In the genomic region with DNA sequence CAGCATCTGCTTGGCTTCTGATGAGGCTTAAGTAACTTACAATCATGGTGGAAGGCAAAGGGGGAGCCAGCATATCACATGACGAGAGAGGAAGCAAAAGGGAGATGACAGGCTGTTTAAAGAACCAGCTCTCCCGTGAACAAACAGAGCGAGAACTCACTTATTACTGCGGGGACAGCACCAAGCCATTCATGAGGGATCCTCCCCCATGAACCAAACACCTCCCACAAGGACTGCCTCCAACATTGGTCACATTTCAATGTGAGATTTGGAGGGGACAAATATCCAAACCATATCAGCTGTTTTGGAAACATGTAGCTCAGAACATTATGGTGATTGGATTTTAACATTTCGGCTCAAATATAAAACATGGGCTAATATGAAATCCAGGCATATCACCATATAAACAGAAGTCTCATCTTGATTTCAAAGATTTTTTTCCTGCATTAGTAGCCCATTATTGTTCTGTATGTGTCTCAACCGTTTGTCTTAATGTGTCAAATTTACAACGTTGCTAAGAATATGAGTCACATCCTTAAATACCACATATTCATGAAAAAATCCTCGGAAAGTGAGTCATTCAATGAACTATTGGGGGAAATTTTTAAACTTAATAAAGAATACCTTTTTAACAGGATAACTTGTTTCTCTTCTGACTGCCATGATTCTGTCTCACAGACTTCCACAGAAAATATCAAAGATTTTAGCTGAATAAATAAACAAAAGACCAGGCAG, we compare ENCODE assay signal across 8 cellular contexts.
DNase-seq lines count a peak whose midpoint lies in the region; ATAC-seq and TF ChIP-seq lines count a peak whose summit lies in the region.

No MANE protein-coding gene starts in this region.

- peak overlapping the region; percentile 65 for H3K4me2 ChIP-seq in HCT116 (ENCODE audit: low read length)

- TF ChIP-seq CTCF in HCT116 (IDR thresholded peaks at IDR 0.05 in 2 of 3, conservative IDR thresholded peaks at IDR 0.05 in 1 of 3; ENCODE audit: borderline replicate concordance in 1 of 3, insufficient read depth in 1 of 3, low read depth in 2 of 3, low read length in 2 of 3): no peak

- no peak for TF ChIP-seq RAD21 in HCT116 (IDR thresholded peaks at IDR 0.05; ENCODE audit: low read depth)

- POLR2A ChIA-PET in HCT116 (lab: Charles Lee): no interaction called here

- H3K27ac ChIP-seq in HCT116 (ENCODE audit: low read depth, low read length): no peak overlapping the region; the same call in 1 of the 2 replicates

- no peaks in the 10 kb centered on the region for H3K9me2 ChIP-seq in HCT116 (ENCODE audit: insufficient read depth)

- CTCF ChIA-PET in HCT116 (lab: Charles Lee): no interaction called here

- DNase-seq in GM03348 (ENCODE audit: low spot score) (peak; percentile 55), HCT116 (ENCODE audit: low read depth, low spot score) (peak; percentile 35), OCI-M1 (lab: John Stamatoyannopoulos, UW) (peak; percentile 50), glomerular visceral epithelial cell (ENCODE audit: extremely low spot score) (peak; percentile 77), NCI-H345 (lab: John Stamatoyannopoulos, UW) (no peak), HuH-7.5 (ENCODE audit: low spot score) (no peak), NCI-H526 treated with DMSO at 0.1 percent for 48 hours (lab: John Stamatoyannopoulos, UW) (no peak)

- RAD21 ChIA-PET in HCT116 (lab: Charles Lee; ENCODE audit: low non-redundant PET in 1 of 2, low total read pairs in 2 of 2, uncharacterized antibody in 2 of 2, unreplicated experiment in 2 of 2): no interaction called here

- no peak for TF ChIP-seq POLR2A in HCT116 (IDR thresholded peaks at IDR 0.05; ENCODE audit: borderline replicate concordance, extremely low read depth, insufficient read depth, insufficient read length)

- peaks cover 28 to 40% of the 10 kb centered on the region in 2 experiments for H3K4me1 ChIP-seq in HCT116 (ENCODE audit: control insufficient read depth in 1 of 2, insufficient read depth in 2 of 2, low read length in 2 of 2)

- peak; percentile 71 for ATAC-seq in HCT116
- ATAC-seq in GM19397 (IDR thresholded peaks at IDR 0.05; ENCODE audit: unreplicated experiment): no peak

- H2AFZ ChIP-seq in HCT116 (ENCODE audit: low read depth, low read length, poor library complexity, severe bottlenecking): peak overlapping the region; percentile 81

- H3K79me2 ChIP-seq in HCT116 (ENCODE audit: insufficient read depth, low read length): no peaks in the 10 kb centered on the region

- peak overlapping the region in 1 of 2 experiments; percentile 8; a peak in 2 of 4 replicates for H3K4me3 ChIP-seq in HCT116 (replicated peaks in 1 of 2; ENCODE audit: low read depth in 1 of 2, low read length in 2 of 2)

- BruUV-seq in HCT116 (replicated peaks; lab: Mats Ljungman, UMichigan): no TSS peak

- H4K20me1 ChIP-seq in HCT116 (ENCODE audit: insufficient read depth): no peaks in the 10 kb centered on the region

- no peaks in the 10 kb centered on the region for H3K27me3 ChIP-seq in HCT116 (ENCODE audit: insufficient read depth, low read length)

- H3K36me3 ChIP-seq in HCT116 (ENCODE audit: control insufficient read depth in 1 of 2, insufficient read depth in 2 of 2, low read length in 2 of 2): no peaks in the 10 kb centered on the region

- intact Hi-C loops in HCT116 (cut with micrococcal nuclease): loop anchor here (10.0 kb wide), 1 partner anchor 536 kb away; no protein-coding TSS in a partner anchor

- H3K9ac ChIP-seq in HCT116 (ENCODE audit: low read length): no peak overlapping the region

- H3K9me3 ChIP-seq in HCT116 (ENCODE audit: control insufficient read depth in 1 of 2, insufficient read depth in 1 of 2, low read depth in 1 of 2, low read length in 2 of 2): no peaks in the 10 kb centered on the region

TF ChIP-seq in HCT116, 20 proteins besides CTCF, POLR2A, EP300 and RAD21:
- peak; percentile 70 for TF ChIP-seq JUND (IDR thresholded peaks at IDR 0.05)
- no peak for TF ChIP-seq ZFX (IDR thresholded peaks at IDR 0.05)
- TF ChIP-seq YY1 (IDR thresholded peaks at IDR 0.05; ENCODE audit: extremely low read depth, insufficient replicate concordance, low read depth, low read length): no peak
- TF ChIP-seq CBX3 (IDR thresholded peaks at IDR 0.05; ENCODE audit: low read depth): no peak
- peak; percentile 83 for TF ChIP-seq FOSL1 (IDR thresholded peaks at IDR 0.05; ENCODE audit: low read depth)
- peak; percentile 24; the same call in 1 of the 2 replicates for TF ChIP-seq CEBPB (IDR thresholded peaks at IDR 0.05; ENCODE audit: low read depth)
- TF ChIP-seq SP1 (IDR thresholded peaks at IDR 0.05; ENCODE audit: low read depth): peak; percentile 53; the same call in 1 of the 2 replicates
TF ChIP-seq in HCT116: peak in this region for 4.

Comparison
In these comparisons a context has a peak if more than half of its experiments do, and no peak if none do; other contexts are left out.
1. DNase-seq: peak in GM03348 (single experiment), HCT116 (single experiment), OCI-M1 (single experiment) and glomerular visceral epithelial cell (single experiment); none in NCI-H345 (single experiment), HuH-7.5 (single experiment) and NCI-H526 treated with DMSO at 0.1 percent for 48 hours (single experiment).